Comparison of ENCODE assay signal across 8 cellular contexts in genomic region chr10:31133628-31134302, GRCh38.
DNase-seq lines count a peak whose midpoint lies in the region; ATAC-seq, FAIRE-seq and TF ChIP-seq lines count a peak whose summit lies in the region.

No MANE protein-coding gene starts in this region.

- WGBS in pancreas, 2 donors = 1 to 3% methylated on average over 38 to 43 of the region's 43 CpGs

- peak; percentile 93 to 95 (median 94) for ATAC-seq in pancreas
- peak; percentile 66 for ATAC-seq in thoracic aorta (ENCODE audit: insufficient number of reproducible peaks, low FRiP score, low read depth)

- no peaks in the 10 kb centered on the region for H3K36me3 Mint-ChIP-seq in activated naive CD8-positive, alpha-beta T cell treated with anti-CD3 and anti-CD28 coated beads for 36 hours

- in situ Hi-C loops in GM18951 (cut with MboI; ENCODE audit: low sequenced_read_pairs, unreplicated experiment) = no loop called here

- no peak for FAIRE-seq in pancreas (lab: Jason Lieb, UNC)

- H3K4me3 Mint-ChIP-seq in activated naive CD8-positive, alpha-beta T cell treated with anti-CD3 and anti-CD28 coated beads for 36 hours = peak overlapping the region; percentile 66

- H3K36me3 ChIP-seq in SJCRH30 = no peaks in the 10 kb centered on the region
- H3K36me3 ChIP-seq in cardiac muscle cell = no peaks in the 10 kb centered on the region
- no peaks in the 10 kb centered on the region for H3K36me3 ChIP-seq in pancreas
- H3K36me3 ChIP-seq in thoracic aorta = no peaks in the 10 kb centered on the region

- no peaks in the 10 kb centered on the region for H3K9me3 ChIP-seq in SJCRH30 (replicated peaks)
- H3K9me3 ChIP-seq in cardiac muscle cell (ENCODE audit: low read depth) = no peaks in the 10 kb centered on the region
- H3K9me3 ChIP-seq in pancreas = no peaks in the 10 kb centered on the region
- H3K9me3 ChIP-seq in thoracic aorta = no peaks in the 10 kb centered on the region

- DNase-seq in AG04449 (ENCODE audit: low read depth, low spot score) (no peak), HUDEP-2 (lab: John Stamatoyannopoulos, UW; ENCODE audit: unreplicated experiment in 76 of 76) (peak in 51 of 76 experiments; percentile 2 to 71 (median 23)), SJCRH30 (peak; percentile 93 to 94), cardiac muscle cell (ENCODE audit: low read depth in 1 of 2, low spot score in 1 of 2) (peak; percentile 81 to 91), pancreas (peak; percentile 77 to 90 (median 85)), thoracic aorta (ENCODE audit: low spot score) (peak; percentile 49)
- DNase-seq in activated naive CD8-positive, alpha-beta T cell treated with anti-CD3 and anti-CD28 coated beads for 36 hours = peak; percentile 47

- intact Hi-C loops in pancreas (cut with DNase I) = no loop called here

- H3K27me3 Mint-ChIP-seq in activated naive CD8-positive, alpha-beta T cell treated with anti-CD3 and anti-CD28 coated beads for 36 hours = no peaks in the 10 kb centered on the region

- H3K27ac Mint-ChIP-seq in activated naive CD8-positive, alpha-beta T cell treated with anti-CD3 and anti-CD28 coated beads for 36 hours = peak overlapping the region; percentile 82

- peak overlapping the region; percentile 93 for H3K27ac ChIP-seq in SJCRH30
- H3K27ac ChIP-seq in cardiac muscle cell = peak overlapping the region; percentile 70
- peak overlapping the region; percentile 57 to 82 (median 67) for H3K27ac ChIP-seq in pancreas
- peak overlapping the region; percentile 84 to 98 for H3K27ac ChIP-seq in thoracic aorta

- TF ChIP-seq POLR2A in GM18951 (IDR thresholded peaks at IDR 0.05; ENCODE audit: extremely low read depth, insufficient read depth, insufficient read length) = peak; percentile 65

- POLR2A ChIA-PET in AG04449 (lab: Yijun Ruan, JAX) = interaction anchor here (1.2 kb wide), 1 partner anchor 20 kb away, joined by 3 read pairs; no protein-coding TSS in a partner anchor

- H3K4me1 ChIP-seq in SJCRH30 (peaks cover 15% of the 10 kb centered on the region), cardiac muscle cell (ENCODE audit: low read depth) (peaks cover 9% of the 10 kb centered on the region), pancreas (peaks cover 0 to 5% (median 0%) of the 10 kb centered on the region in 3 donors), thoracic aorta (ENCODE audit: control insufficient read depth in 1 of 2, low read depth in 2 of 2) (peaks cover 11 to 53% of the 10 kb centered on the region in 2 donors)

- H3K4me3 ChIP-seq in AG04449 (ENCODE audit: low read depth, low read length) (peak overlapping the region; percentile 43), SJCRH30 (peak overlapping the region; percentile 67), cardiac muscle cell (peak overlapping the region; percentile 22), pancreas (peak overlapping the region; percentile 15 to 51 (median 38)), thoracic aorta (peak overlapping the region; percentile 77)

- H3K4me1 Mint-ChIP-seq in activated naive CD8-positive, alpha-beta T cell treated with anti-CD3 and anti-CD28 coated beads for 36 hours = peaks cover 35% of the 10 kb centered on the region

- no peak for TF ChIP-seq CTCF in AG04449 (IDR thresholded peaks at IDR 0.05; ENCODE audit: insufficient read depth, low read length, missing control alignments)
- TF ChIP-seq CTCF in cardiac muscle cell (IDR thresholded peaks at IDR 0.05; ENCODE audit: low read depth, low read length) = no peak
- TF ChIP-seq CTCF in pancreas (IDR thresholded peaks at IDR 0.05) = no peak
- no peak for TF ChIP-seq CTCF in thoracic aorta (IDR thresholded peaks at IDR 0.05)

- H3K9me3 Mint-ChIP-seq in activated naive CD8-positive, alpha-beta T cell treated with anti-CD3 and anti-CD28 coated beads for 36 hours = no peaks in the 10 kb centered on the region

- CTCF ChIA-PET in AG04449 (lab: Yijun Ruan, JAX) = interaction anchor here (0.8 to 1.8 kb wide), 3 partner anchors 9 to 349 kb away, joined by 3 to 4 read pairs (median 3); no protein-coding TSS in a partner anchor

- H3K27me3 ChIP-seq in SJCRH30 (no peaks in the 10 kb centered on the region), cardiac muscle cell (no peaks in the 10 kb centered on the region), pancreas (no peaks in the 10 kb centered on the region), thoracic aorta (replicated peaks; ENCODE audit: insufficient read depth) (no peaks in the 10 kb centered on the region)

Comparison
In these comparisons a context has a peak if more than half of its experiments do, and no peak if none do; other contexts are left out.
1. H3K4me3 ChIP-seq: peak in every context shown above with its lines; median percentile 77 in thoracic aorta; 67 in SJCRH30; 43 in AG04449; 38 in pancreas; 22 in cardiac muscle cell.